ENCODE assay signal across 16 cellular contexts in genomic region chr15:66359740-66360139, GRCh38. TPM values are rescaled to one million over a fixed set of nuclear protein-coding genes. Genes with fewer than 3 reads are reported as not detected.
DNase-seq lines count a peak whose midpoint lies in the region; ATAC-seq and TF ChIP-seq lines count a peak whose summit lies in the region.
"Had no signal": no experiment of that assay in that cellular context is flagged by ENCODE, and none has a peak within 500 bp of the region (broad histone marks: within the 10 kb centered on the region; RNA-seq: fewer than 3 reads in every experiment).

No MANE protein-coding gene starts in this region.

- no peaks in the 10 kb centered on the region for H3K9me3 ChIP-seq in OCI-LY3 (ENCODE audit: insufficient read depth, low read length)
- no peaks in the 10 kb centered on the region for H3K9me3 ChIP-seq in CD8-positive, alpha-beta memory T cell (ENCODE audit: low read length)
- H3K9me3 ChIP-seq: neutrophil had no signal

- H3K27ac ChIP-seq in OCI-LY3 (ENCODE audit: low read length) (peak overlapping the region; percentile 87), foreskin keratinocyte (peak overlapping the region; percentile 93)
- no peak overlapping the region for H3K27ac ChIP-seq in CD8-positive, alpha-beta memory T cell (ENCODE audit: low read depth, low read length)
- H3K27ac ChIP-seq: neutrophil had no signal

- no peak for DNase-seq in activated CD8-positive, alpha-beta T cell treated with anti-CD3 and anti-CD28 coated beads, Interleukin-2, amount 10 ng/mL, durations not matched to agents 7 days and 5 days
- DNase-seq in activated CD8-positive, alpha-beta T cell treated with anti-CD3 and anti-CD28 coated beads for 36 hours: no peak
- peak; percentile 82 to 90 for DNase-seq in foreskin keratinocyte
- no peak for DNase-seq in type B pancreatic cell (ENCODE audit: extremely low spot score, unreplicated experiment)
- DNase-seq in CD8-positive, alpha-beta memory T cell: no peak
- no peak for DNase-seq in NCI-H1105 (lab: John Stamatoyannopoulos, UW)
- DNase-seq in ACHN: no peak
- DNase-seq: activated effector memory CD4-positive, alpha-beta T cell treated with anti-CD3 and anti-CD28 coated beads, Interleukin-2, amount 50 U/mL, for 16 hours; COR-L47; mesendoderm; NCI-H1048; NCI-H2227 treated with DMSO at 0.1 percent for 48 hours had no signal

- H3K4me1 Mint-ChIP-seq in activated CD8-positive, alpha-beta T cell treated with anti-CD3 and anti-CD28 coated beads, Interleukin-2, amount 10 ng/mL, durations not matched to agents 7 days and 5 days (ENCODE audit: low read depth): peaks cover 25% of the 10 kb centered on the region
- H3K4me1 Mint-ChIP-seq in activated CD8-positive, alpha-beta T cell treated with anti-CD3 and anti-CD28 coated beads for 36 hours (ENCODE audit: low read depth): peaks cover 10% of the 10 kb centered on the region
- H3K4me1 Mint-ChIP-seq in type B pancreatic cell (ENCODE audit: unreplicated experiment): peaks cover 17% of the 10 kb centered on the region
- H3K4me1 Mint-ChIP-seq in CD8-positive, alpha-beta memory T cell: peaks cover 14 to 22% (median 18%) of the 10 kb centered on the region in 3 donors

- CTCF ChIA-PET in activated CD8-positive, alpha-beta T cell treated with anti-CD3 and anti-CD28 coated beads, Interleukin-2, amount 10 ng/mL, durations not matched to agents 7 days and 5 days (lab: Charles Lee): no interaction called here
- CTCF ChIA-PET in activated CD8-positive, alpha-beta T cell treated with anti-CD3 and anti-CD28 coated beads for 36 hours (lab: Charles Lee): no interaction called here
- CTCF ChIA-PET in CD8-positive, alpha-beta memory T cell (lab: Charles Lee): no interaction called here

- H3K9me3 Mint-ChIP-seq in activated CD8-positive, alpha-beta T cell treated with anti-CD3 and anti-CD28 coated beads, Interleukin-2, amount 10 ng/mL, durations not matched to agents 7 days and 5 days (ENCODE audit: insufficient read depth): no peaks in the 10 kb centered on the region
- H3K9me3 Mint-ChIP-seq in activated CD8-positive, alpha-beta T cell treated with anti-CD3 and anti-CD28 coated beads for 36 hours: no peaks in the 10 kb centered on the region
- no peaks in the 10 kb centered on the region for H3K9me3 Mint-ChIP-seq in type B pancreatic cell
- no peaks in the 10 kb centered on the region for H3K9me3 Mint-ChIP-seq in CD8-positive, alpha-beta memory T cell
- H3K9me3 Mint-ChIP-seq: dendritic cell treated with granulocyte-macrophage colony-stimulating factor and Interleukin-4, amounts not matched to agents 40 ng/mL and 50 ng/mL, for 4 days; stimulated activated memory B cell treated with anti-CD40 and anti-IgM and Interleukin-4, amounts not matched to agents 10 μg/mL and 1 μg/mL and 100 μg/mL, for 72 hours had no signal

- peak overlapping the region; percentile 62 for H3K9ac ChIP-seq in OCI-LY3 (ENCODE audit: low read length)

- peak overlapping the region; percentile 69 for H3K4me2 ChIP-seq in OCI-LY3 (ENCODE audit: low read length)

- no peaks in the 10 kb centered on the region for H3K27me3 Mint-ChIP-seq in activated CD8-positive, alpha-beta T cell treated with anti-CD3 and anti-CD28 coated beads, Interleukin-2, amount 10 ng/mL, durations not matched to agents 7 days and 5 days (ENCODE audit: low read depth)
- no peaks in the 10 kb centered on the region for H3K27me3 Mint-ChIP-seq in activated CD8-positive, alpha-beta T cell treated with anti-CD3 and anti-CD28 coated beads for 36 hours
- no peaks in the 10 kb centered on the region for H3K27me3 Mint-ChIP-seq in type B pancreatic cell
- H3K27me3 Mint-ChIP-seq in CD8-positive, alpha-beta memory T cell: no peaks in the 10 kb centered on the region
- H3K27me3 Mint-ChIP-seq: dendritic cell treated with granulocyte-macrophage colony-stimulating factor and Interleukin-4, amounts not matched to agents 40 ng/mL and 50 ng/mL, for 4 days; stimulated activated memory B cell treated with anti-CD40 and anti-IgM and Interleukin-4, amounts not matched to agents 10 μg/mL and 1 μg/mL and 100 μg/mL, for 72 hours had no signal

- TF ChIP-seq CTCF in activated CD8-positive, alpha-beta T cell treated with anti-CD3 and anti-CD28 coated beads for 36 hours (IDR thresholded peaks at IDR 0.05): no peak
- TF ChIP-seq CTCF in OCI-LY3 (IDR thresholded peaks at IDR 0.05; ENCODE audit: low read depth, low read length): 0 out of 2 replicates have a peak, but pooled peaks have one; percentile 4
- TF ChIP-seq CTCF in foreskin keratinocyte (conservative IDR thresholded peaks at IDR 0.05): peak; percentile 28
- TF ChIP-seq CTCF in type B pancreatic cell (conservative IDR thresholded peaks at IDR 0.05): no peak

- peaks cover 18% of the 10 kb centered on the region for H3K79me2 ChIP-seq in OCI-LY3 (ENCODE audit: low read length)

- no peaks in the 10 kb centered on the region for H3K36me3 ChIP-seq in OCI-LY3 (replicated peaks; ENCODE audit: low read depth, low read length)
- H3K36me3 ChIP-seq in CD8-positive, alpha-beta memory T cell (ENCODE audit: insufficient read depth, low read length): no peaks in the 10 kb centered on the region
- H3K36me3 ChIP-seq: neutrophil had no signal

- peak overlapping the region; percentile 30 for H3K27ac Mint-ChIP-seq in activated CD8-positive, alpha-beta T cell treated with anti-CD3 and anti-CD28 coated beads, Interleukin-2, amount 10 ng/mL, durations not matched to agents 7 days and 5 days
- H3K27ac Mint-ChIP-seq in activated CD8-positive, alpha-beta T cell treated with anti-CD3 and anti-CD28 coated beads for 36 hours: no peak overlapping the region
- H3K27ac Mint-ChIP-seq in type B pancreatic cell: no peak overlapping the region
- H3K27ac Mint-ChIP-seq in CD8-positive, alpha-beta memory T cell: no peak overlapping the region
- H3K27ac Mint-ChIP-seq: dendritic cell treated with granulocyte-macrophage colony-stimulating factor and Interleukin-4, amounts not matched to agents 40 ng/mL and 50 ng/mL, for 4 days; stimulated activated memory B cell treated with anti-CD40 and anti-IgM and Interleukin-4, amounts not matched to agents 10 μg/mL and 1 μg/mL and 100 μg/mL, for 72 hours had no signal

- POLR2A ChIA-PET in activated CD8-positive, alpha-beta T cell treated with anti-CD3 and anti-CD28 coated beads, Interleukin-2, amount 10 ng/mL, durations not matched to agents 7 days and 5 days (lab: Charles Lee): no interaction called here
- POLR2A ChIA-PET in activated CD8-positive, alpha-beta T cell treated with anti-CD3 and anti-CD28 coated beads for 36 hours (lab: Charles Lee): no interaction called here
- POLR2A ChIA-PET in CD8-positive, alpha-beta memory T cell (lab: Charles Lee): no interaction called here

- H3K36me3 Mint-ChIP-seq in activated CD8-positive, alpha-beta T cell treated with anti-CD3 and anti-CD28 coated beads, Interleukin-2, amount 10 ng/mL, durations not matched to agents 7 days and 5 days (ENCODE audit: low read depth): peaks cover 11% of the 10 kb centered on the region
- H3K36me3 Mint-ChIP-seq in activated CD8-positive, alpha-beta T cell treated with anti-CD3 and anti-CD28 coated beads for 36 hours (ENCODE audit: low read depth): peaks cover 8% of the 10 kb centered on the region
- H3K36me3 Mint-ChIP-seq in type B pancreatic cell: no peaks in the 10 kb centered on the region
- peaks cover 0 to 9% (median 0%) of the 10 kb centered on the region in 3 donors for H3K36me3 Mint-ChIP-seq in CD8-positive, alpha-beta memory T cell
- H3K36me3 Mint-ChIP-seq: stimulated activated memory B cell treated with anti-CD40 and anti-IgM and Interleukin-4, amounts not matched to agents 10 μg/mL and 1 μg/mL and 100 μg/mL, for 72 hours had no signal

- H3K27me3 ChIP-seq in OCI-LY3 (ENCODE audit: low read depth, low read length): no peaks in the 10 kb centered on the region
- no peaks in the 10 kb centered on the region for H3K27me3 ChIP-seq in foreskin keratinocyte
- no peaks in the 10 kb centered on the region for H3K27me3 ChIP-seq in CD8-positive, alpha-beta memory T cell (ENCODE audit: insufficient read depth, low read length, poor library complexity, severe bottlenecking)
- H3K27me3 ChIP-seq: neutrophil had no signal

- peak overlapping the region; percentile 48 for H2AFZ ChIP-seq in OCI-LY3 (ENCODE audit: low read depth, low read length)

- no peaks in the 10 kb centered on the region for H4K20me1 ChIP-seq in OCI-LY3 (ENCODE audit: insufficient read depth, low read length)

- intact Hi-C loops in activated CD8-positive, alpha-beta T cell treated with anti-CD3 and anti-CD28 coated beads for 36 hours (cut with micrococcal nuclease): loop anchor here (10.0 kb wide), 1 partner anchor 135 kb away; the partner anchor contains the start of gene SNAPC5

- H3K4me1 ChIP-seq in OCI-LY3 (ENCODE audit: low read length) (peaks cover 50% of the 10 kb centered on the region), foreskin keratinocyte (peaks cover 15% of the 10 kb centered on the region)
- peaks cover 15% of the 10 kb centered on the region for H3K4me1 ChIP-seq in CD8-positive, alpha-beta memory T cell (ENCODE audit: insufficient read depth, low read length)

- peak overlapping the region; percentile 25 for H3K4me3 ChIP-seq in OCI-LY3 (ENCODE audit: low read length)
- no peak overlapping the region for H3K4me3 ChIP-seq in CD8-positive, alpha-beta memory T cell (ENCODE audit: low read length)

- H3K4me3 Mint-ChIP-seq in activated CD8-positive, alpha-beta T cell treated with anti-CD3 and anti-CD28 coated beads, Interleukin-2, amount 10 ng/mL, durations not matched to agents 7 days and 5 days: no peak overlapping the region
- no peak overlapping the region for H3K4me3 Mint-ChIP-seq in activated CD8-positive, alpha-beta T cell treated with anti-CD3 and anti-CD28 coated beads for 36 hours
- H3K4me3 Mint-ChIP-seq in type B pancreatic cell: peak overlapping the region; percentile 62
- H3K4me3 Mint-ChIP-seq in CD8-positive, alpha-beta memory T cell: no peak overlapping the region
- H3K4me3 Mint-ChIP-seq: dendritic cell treated with granulocyte-macrophage colony-stimulating factor and Interleukin-4, amounts not matched to agents 40 ng/mL and 50 ng/mL, for 4 days; stimulated activated memory B cell treated with anti-CD40 and anti-IgM and Interleukin-4, amounts not matched to agents 10 μg/mL and 1 μg/mL and 100 μg/mL, for 72 hours had no signal

- no peak for ATAC-seq in activated CD8-positive, alpha-beta T cell treated with anti-CD3 and anti-CD28 coated beads, Interleukin-2, amount 10 ng/mL, durations not matched to agents 7 days and 5 days
- ATAC-seq in activated CD8-positive, alpha-beta T cell treated with anti-CD3 and anti-CD28 coated beads for 36 hours: no peak
- ATAC-seq in foreskin keratinocyte: peak; percentile 88
- ATAC-seq: stimulated activated memory B cell treated with anti-CD40 and anti-IgM and Interleukin-4, amounts not matched to agents 10 μg/mL and 1 μg/mL and 100 μg/mL, for 72 hours had no signal

- in situ Hi-C loops in ACHN (cut with HindIII; ENCODE audit: low pct_ligation_motif_present, low pct_unique_long_range_greater_than_20kb, low sequenced_read_pairs): no loop called here

RNA-seq across cellular contexts. Expression of gene TIPIN, which starts 3.3 kb away (rescaled TPM):
- 10 to 100 TPM; 36.4 to 42.7 TPM for total RNA-seq in activated CD8-positive, alpha-beta T cell treated with anti-CD3 and anti-CD28 coated beads, Interleukin-2, amount 10 ng/mL, durations not matched to agents 7 days and 5 days
- 10 to 100 TPM; 49.8 to 50.1 TPM for total RNA-seq in activated CD8-positive, alpha-beta T cell treated with anti-CD3 and anti-CD28 coated beads for 36 hours
- total RNA-seq in foreskin keratinocyte (16.0 and 16.6 TPM in 2 replicates), type B pancreatic cell (ENCODE audit: low replicate concordance) (8.3 and 14.3 TPM in 2 replicates)
- polyA plus RNA-seq in foreskin keratinocyte: 13.9 and 16.3 TPM in 2 replicates
- total RNA-seq in CD8-positive, alpha-beta memory T cell: 10 to 100 TPM; 58.9 to 63.7 TPM
- polyA plus RNA-seq in CD8-positive, alpha-beta memory T cell: 9.1 TPM

RNA-seq across cellular contexts. Expression of gene MAP2K1, which starts 27.0 kb away (rescaled TPM):
- total RNA-seq in activated CD8-positive, alpha-beta T cell treated with anti-CD3 and anti-CD28 coated beads, Interleukin-2, amount 10 ng/mL, durations not matched to agents 7 days and 5 days: 100 to 1,000 TPM; 108 to 118 TPM
- 100 to 1,000 TPM; 117 to 118 TPM for total RNA-seq in activated CD8-positive, alpha-beta T cell treated with anti-CD3 and anti-CD28 coated beads for 36 hours
- 67.1 and 75.4 TPM in 2 replicates for total RNA-seq in foreskin keratinocyte
- polyA plus RNA-seq in foreskin keratinocyte: 65.1 and 77.4 TPM in 2 replicates
- 27.5 and 33.8 TPM in 2 replicates for total RNA-seq in type B pancreatic cell (ENCODE audit: low replicate concordance)
- 10 to 100 TPM; 69.2 to 72.2 TPM for total RNA-seq in CD8-positive, alpha-beta memory T cell
- polyA plus RNA-seq in CD8-positive, alpha-beta memory T cell: 45.3 TPM

Comparison
In these comparisons a context has a peak if more than half of its experiments do, and no peak if none do; other contexts are left out.
1. DNase-seq: peak in foreskin keratinocyte (2 of 2); none in activated CD8-positive, alpha-beta T cell treated with anti-CD3 and anti-CD28 coated beads, Interleukin-2, amount 10 ng/mL, durations not matched to agents 7 days and 5 days (single experiment), activated CD8-positive, alpha-beta T cell treated with anti-CD3 and anti-CD28 coated beads for 36 hours (single experiment), type B pancreatic cell (single experiment), CD8-positive, alpha-beta memory T cell (0 of 5), NCI-H1105 (single experiment) and ACHN (single experiment).
2. CTCF ChIP-seq: peak in OCI-LY3 (single experiment) and foreskin keratinocyte (single experiment); none in activated CD8-positive, alpha-beta T cell treated with anti-CD3 and anti-CD28 coated beads for 36 hours (single experiment) and type B pancreatic cell (single experiment).